1 cellular context compared by ENCODE assay signal in genomic region chr19:54190503-54190941, GRCh38.
A peak's percentile ranks its signal among the peaks of the same experiment; 100 is the strongest.
TF ChIP-seq lines count a peak whose summit lies in the region.

No MANE protein-coding gene starts in this region.

TF ChIP-seq in IMR-90, 13 proteins besides CTCF, POLR2A, EP300 and RAD21:
- 0 out of 2 replicates have a peak, but pooled peaks have one; percentile 24 for TF ChIP-seq CEBPB (IDR thresholded peaks at IDR 0.05; ENCODE audit: low read depth, low read length)
- TF ChIP-seq, protein P1, sequence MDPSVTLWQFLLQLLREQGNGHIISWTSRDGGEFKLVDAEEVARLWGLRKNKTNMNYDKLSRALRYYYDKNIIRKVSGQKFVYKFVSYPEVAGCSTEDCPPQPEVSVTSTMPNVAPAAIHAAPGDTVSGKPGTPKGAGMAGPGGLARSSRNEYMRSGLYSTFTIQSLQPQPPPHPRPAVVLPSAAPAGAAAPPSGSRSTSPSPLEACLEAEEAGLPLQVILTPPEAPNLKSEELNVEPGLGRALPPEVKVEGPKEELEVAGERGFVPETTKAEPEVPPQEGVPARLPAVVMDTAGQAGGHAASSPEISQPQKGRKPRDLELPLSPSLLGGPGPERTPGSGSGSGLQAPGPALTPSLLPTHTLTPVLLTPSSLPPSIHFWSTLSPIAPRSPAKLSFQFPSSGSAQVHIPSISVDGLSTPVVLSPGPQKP (IDR thresholded peaks at IDR 0.05; ENCODE audit: borderline replicate concordance, low read depth, low read length), result no peak
TF ChIP-seq in IMR-90: peak in this region for 1.
